ENCODE assay signal across 10 cellular contexts in genomic region chr13:80037505-80037888, GRCh38.
A peak's percentile ranks its signal among the peaks of the same experiment; 100 is the strongest.
DNase-seq lines count a peak whose midpoint lies in the region; ATAC-seq and TF ChIP-seq lines count a peak whose summit lies in the region.
"Had no signal": no experiment of that assay in that cellular context is flagged by ENCODE, and none has a peak within 500 bp of the region (broad histone marks: within the 10 kb centered on the region; RNA-seq: fewer than 3 reads in every experiment).

No MANE protein-coding gene starts in this region.

- no peak for TF ChIP-seq CTCF in activated CD8-positive, alpha-beta T cell treated with anti-CD3 and anti-CD28 coated beads for 36 hours (IDR thresholded peaks at IDR 0.05)

- intact Hi-C loops in activated CD8-positive, alpha-beta T cell treated with anti-CD3 and anti-CD28 coated beads for 36 hours (cut with micrococcal nuclease), result no loop called here

- peak overlapping the region; percentile 63 for H3K27ac ChIP-seq in mesodermal cell (ENCODE audit: low read depth, low read length, severe bottlenecking)

- H3K36me3 Mint-ChIP-seq in activated CD8-positive, alpha-beta T cell treated with anti-CD3 and anti-CD28 coated beads for 36 hours (ENCODE audit: low read depth), result no peaks in the 10 kb centered on the region

- H3K27ac Mint-ChIP-seq in activated CD8-positive, alpha-beta T cell treated with anti-CD3 and anti-CD28 coated beads for 36 hours, result no peak overlapping the region

- H3K4me3 Mint-ChIP-seq in activated CD8-positive, alpha-beta T cell treated with anti-CD3 and anti-CD28 coated beads for 36 hours, result no peak overlapping the region

- no peaks in the 10 kb centered on the region for H3K36me3 ChIP-seq in mesodermal cell (ENCODE audit: control insufficient read depth, insufficient read depth, low read length)

- POLR2A ChIA-PET in activated CD8-positive, alpha-beta T cell treated with anti-CD3 and anti-CD28 coated beads for 36 hours (lab: Charles Lee), result no interaction called here

- H3K9me3 ChIP-seq in mesodermal cell (ENCODE audit: control insufficient read depth, low read length), result no peaks in the 10 kb centered on the region

- H3K4me1 ChIP-seq in mesodermal cell (ENCODE audit: control insufficient read depth, insufficient read depth, low read length, poor library complexity, severe bottlenecking), result peaks cover 46% of the 10 kb centered on the region

- no peaks in the 10 kb centered on the region for H3K9me3 Mint-ChIP-seq in activated CD8-positive, alpha-beta T cell treated with anti-CD3 and anti-CD28 coated beads for 36 hours

- no peak overlapping the region for H3K4me3 ChIP-seq in mesodermal cell (ENCODE audit: extremely low read depth, insufficient read depth, low read length, poor library complexity, severe bottlenecking)
- H3K4me3 ChIP-seq: skin epidermis had no signal

- ATAC-seq in HG02798 (IDR thresholded peaks at IDR 0.05; ENCODE audit: poor library complexity, unreplicated experiment) (peak; percentile 67), GM21737 (IDR thresholded peaks at IDR 0.05; ENCODE audit: unreplicated experiment) (no peak)
- ATAC-seq in activated CD8-positive, alpha-beta T cell treated with anti-CD3 and anti-CD28 coated beads for 36 hours, result no peak

- 83% methylated on average over 2 of the region's 2 CpGs; no CpG with 5 or more reads in 1 of the 2 experiments for WGBS in mesodermal cell (ENCODE audit: insufficient coverage in 2 of 2), 2 experiments

- H3K4me1 Mint-ChIP-seq in activated CD8-positive, alpha-beta T cell treated with anti-CD3 and anti-CD28 coated beads for 36 hours (ENCODE audit: low read depth), result no peaks in the 10 kb centered on the region

- H3K27me3 Mint-ChIP-seq in activated CD8-positive, alpha-beta T cell treated with anti-CD3 and anti-CD28 coated beads for 36 hours, result no peaks in the 10 kb centered on the region

- CTCF ChIA-PET in activated CD8-positive, alpha-beta T cell treated with anti-CD3 and anti-CD28 coated beads for 36 hours (lab: Charles Lee), result no interaction called here

- DNase-seq in GM04504 (ENCODE audit: low read depth) (peak; percentile 78), SW 1271 (lab: John Stamatoyannopoulos, UW) (peak; percentile 13 to 31), NCI-H510A treated with DMSO at 0.1 percent for 48 hours (lab: John Stamatoyannopoulos, UW) (no peak), iPS-NIHi11 (ENCODE audit: low spot score) (no peak)
- no peak for DNase-seq in activated CD8-positive, alpha-beta T cell treated with anti-CD3 and anti-CD28 coated beads for 36 hours
- DNase-seq: NCI-H1436 had no signal

Comparison
In these comparisons a context has a peak if more than half of its experiments do, and no peak if none do; other contexts are left out.
1. DNase-seq: peak in GM04504 (single experiment) and SW 1271 (2 of 2); none in NCI-H510A treated with DMSO at 0.1 percent for 48 hours (single experiment), activated CD8-positive, alpha-beta T cell treated with anti-CD3 and anti-CD28 coated beads for 36 hours (single experiment) and iPS-NIHi11 (single experiment).